In the genomic region with DNA sequence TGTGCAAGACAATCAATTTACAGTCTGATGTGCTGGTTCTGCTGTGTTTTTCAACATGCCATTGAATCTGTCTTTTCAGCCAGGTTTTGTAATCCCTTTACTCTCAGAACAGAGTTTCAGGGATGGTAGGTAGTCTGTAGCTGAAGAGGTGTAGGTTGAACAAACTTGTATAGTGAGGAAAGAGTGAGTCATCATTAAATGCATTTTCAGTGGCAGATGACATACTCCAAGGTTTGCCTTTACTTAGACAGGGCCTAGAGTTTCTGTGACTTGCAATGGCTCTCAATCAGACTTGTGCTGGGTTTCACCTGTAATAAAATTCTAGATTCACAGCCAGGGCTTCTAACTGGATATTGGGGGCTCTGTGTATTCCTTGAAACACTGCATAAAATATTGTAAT, we compare ENCODE assay signal across 15 cellular contexts.
DNase-seq lines count a peak whose midpoint lies in the region; ATAC-seq and TF ChIP-seq lines count a peak whose summit lies in the region.
"Had no signal": no experiment of that assay in that cellular context is flagged by ENCODE, and none has a peak within 500 bp of the region (broad histone marks: within the 10 kb centered on the region; RNA-seq: fewer than 3 reads in every experiment).

No MANE protein-coding gene starts in this region.

- no peak overlapping the region for H3K9ac ChIP-seq in neuronal stem cell (ENCODE audit: low read depth, low read length, poor library complexity)

- H2BK120ac ChIP-seq in neuronal stem cell (ENCODE audit: low read depth, low read length): no peak overlapping the region

- H2BK15ac ChIP-seq in neuronal stem cell (ENCODE audit: low read length): no peak overlapping the region

- no peak for TF ChIP-seq CTCF in RWPE1 (conservative IDR thresholded peaks at IDR 0.05; ENCODE audit: low read depth)

- CTCF ChIA-PET in RWPE1 (lab: Yijun Ruan, JAX): interaction anchor here (0.7 kb wide), 1 partner anchor 355 kb away, joined by 3 read pairs; no protein-coding TSS in a partner anchor

- H3K18ac ChIP-seq in neuronal stem cell (ENCODE audit: low read length): no peak overlapping the region

- POLR2A ChIA-PET in RWPE1 (lab: Yijun Ruan, JAX; ENCODE audit: low non-redundant PET): no interaction called here

- H3K79me1 ChIP-seq in neuronal stem cell (ENCODE audit: low read depth, low read length): no peaks in the 10 kb centered on the region

- no peaks in the 10 kb centered on the region for H3K36me3 ChIP-seq in neuronal stem cell (replicated peaks in 1 of 2; ENCODE audit: control insufficient read depth in 2 of 2, insufficient read depth in 2 of 2, low read length in 2 of 2)

- no peak overlapping the region for H3K14ac ChIP-seq in neuronal stem cell (ENCODE audit: low read length)

- peaks cover 0 to 3% of the 10 kb centered on the region in 2 donors for H3K4me1 ChIP-seq in neuronal stem cell (ENCODE audit: control insufficient read depth in 2 of 2, insufficient read depth in 1 of 2, low read depth in 1 of 2, low read length in 2 of 2)

- H2BK12ac ChIP-seq in neuronal stem cell (ENCODE audit: low read length): no peak overlapping the region

- no peak overlapping the region for H4K91ac ChIP-seq in neuronal stem cell (ENCODE audit: low read depth, low read length, poor library complexity)

- H3K4ac ChIP-seq in neuronal stem cell (ENCODE audit: low read length): no peak overlapping the region

- H3K4me3 ChIP-seq in neuronal stem cell (ENCODE audit: low read length in 2 of 2): no peak overlapping the region

- DNase-seq in NCI-H510A treated with DMSO at 0.1 percent for 48 hours (lab: John Stamatoyannopoulos, UW) (peak; percentile 47), NCI-H510A (lab: John Stamatoyannopoulos, UW) (no peak), RWPE1 (ENCODE audit: low spot score) (peak; percentile 37), kidney tubule cell (ENCODE audit: low spot score) (peak; percentile 17), NCI-H1417 treated with DMSO at 0.1 percent for 48 hours (lab: John Stamatoyannopoulos, UW) (no peak), neuronal stem cell (ENCODE audit: low spot score) (no peak)
- no peak for DNase-seq in stimulated activated CD4-positive, alpha-beta T cell treated with anti-CD3 and anti-CD28 coated beads, Interleukin-4, amount 100 ng/mL, for 4 hours
- DNase-seq: anterior cingulate cortex; DND-41; hippocampal formation; NCI-H1105; NCI-H82; stimulated activated CD4-positive, alpha-beta T cell treated with anti-CD3 and anti-CD28 coated beads, Interleukin-4, amount 100 ng/mL, for 24 hours; substantia nigra had no signal

- H2BK5ac ChIP-seq in neuronal stem cell (ENCODE audit: low read length): no peak overlapping the region

- H3K4me2 ChIP-seq in neuronal stem cell (ENCODE audit: insufficient read depth, low read length, poor library complexity, severe bottlenecking): no peak overlapping the region

- ATAC-seq in HG03558 (IDR thresholded peaks at IDR 0.05; ENCODE audit: extremely low read depth, unreplicated experiment): peak; percentile 41

- H3K23ac ChIP-seq in neuronal stem cell (ENCODE audit: low read depth, low read length, poor library complexity): no peak overlapping the region

- H2AFZ ChIP-seq in neuronal stem cell (ENCODE audit: low read length): no peak overlapping the region

- H3K27ac ChIP-seq in RWPE1 (no peak overlapping the region), neuronal stem cell (replicated peaks; ENCODE audit: low read length) (no peak overlapping the region)

- H3K27me3 ChIP-seq in neuronal stem cell (ENCODE audit: control insufficient read depth in 3 of 3, insufficient read depth in 3 of 3, low read depth in 1 of 3, low read length in 3 of 3): no peaks in the 10 kb centered on the region

- H2AK5ac ChIP-seq in neuronal stem cell (ENCODE audit: low read depth, low read length): no peak overlapping the region

- H4K8ac ChIP-seq in neuronal stem cell (ENCODE audit: low read depth, low read length): no peak overlapping the region

- H3K9me3 ChIP-seq in neuronal stem cell (replicated peaks in 1 of 2; ENCODE audit: control insufficient read depth in 2 of 2, insufficient read depth in 1 of 2, low read depth in 1 of 2, low read length in 2 of 2): no peaks in the 10 kb centered on the region

Comparison
In these comparisons a context has a peak if more than half of its experiments do, and no peak if none do; other contexts are left out.
1. DNase-seq: peak in NCI-H510A treated with DMSO at 0.1 percent for 48 hours (single experiment), RWPE1 (single experiment) and kidney tubule cell (single experiment); none in NCI-H510A (single experiment), NCI-H1417 treated with DMSO at 0.1 percent for 48 hours (single experiment), neuronal stem cell (single experiment) and stimulated activated CD4-positive, alpha-beta T cell treated with anti-CD3 and anti-CD28 coated beads, Interleukin-4, amount 100 ng/mL, for 4 hours (0 of 2).